In genomic region chr2:240368746-240369724, GRCh38 we compare ENCODE assay signal across 11 cellular contexts.
DNase-seq lines count a peak whose midpoint lies in the region; ATAC-seq and TF ChIP-seq lines count a peak whose summit lies in the region.
"Had no signal": no experiment of that assay in that cellular context is flagged by ENCODE, and none has a peak within 500 bp of the region (broad histone marks: within the 10 kb centered on the region; RNA-seq: fewer than 3 reads in every experiment).

No MANE protein-coding gene starts in this region.

- TF ChIP-seq CTCF in MCF 10A (IDR thresholded peaks at IDR 0.05; ENCODE audit: unreplicated experiment), result no peak
- no peak for TF ChIP-seq CTCF in breast epithelium (IDR thresholded peaks at IDR 0.05)
- no peak for TF ChIP-seq CTCF in gastroesophageal sphincter (IDR thresholded peaks at IDR 0.05)
- no peak for TF ChIP-seq CTCF in osteoblast (IDR thresholded peaks at IDR 0.05; ENCODE audit: extremely low read depth, low read depth, low read length)

- no peak overlapping the region for H3K4me3 Mint-ChIP-seq in MCF 10A (ENCODE audit: unreplicated experiment)
- H3K4me3 Mint-ChIP-seq: activated CD8-positive, alpha-beta memory T cell treated with anti-CD3 and anti-CD28 coated beads, Interleukin-2, amount 10 ng/mL, durations not matched to agents 7 days and 5 days; T-helper 2 cell treated with Interferon-gamma antibody and Interleukin-4, amounts not matched to agents 5 μg/mL and 100 μg/mL, for 36 hours had no signal

- H3K4me3 ChIP-seq in breast epithelium, result no peak overlapping the region
- H3K4me3 ChIP-seq in gastroesophageal sphincter, result no peak overlapping the region
- H3K4me3 ChIP-seq in osteoblast (ENCODE audit: insufficient read depth, low read length), result no peak overlapping the region

- H2AFZ ChIP-seq in osteoblast (ENCODE audit: low read length), result no peak overlapping the region

- POLR2A ChIA-PET in MCF 10A (lab: Yijun Ruan, JAX), result interaction anchor here (0.7 to 3.4 kb wide), 7 partner anchors 65 to 232 kb away, joined by 3 to 65 read pairs (median 4); partner anchors contain the start of gene GPC1

- H3K36me3 ChIP-seq in breast epithelium (no peaks in the 10 kb centered on the region), gastroesophageal sphincter (no peaks in the 10 kb centered on the region), osteoblast (ENCODE audit: insufficient read depth, low read length) (no peaks in the 10 kb centered on the region)

- H3K4me1 ChIP-seq in breast epithelium (peaks cover 0 to 2% of the 10 kb centered on the region in 2 donors), gastroesophageal sphincter (peaks cover 0 to 60% (median 17%) of the 10 kb centered on the region in 3 donors), osteoblast (ENCODE audit: insufficient read depth, low read length) (peaks cover 18% of the 10 kb centered on the region)

- DNase-seq in MCF 10A (ENCODE audit: unreplicated experiment) (peak; percentile 50), breast epithelium (ENCODE audit: low spot score in 2 of 2) (no peak), osteoblast (ENCODE audit: insufficient read length, low spot score, missing footprints) (no peak), ecto neural progenitor cell (ENCODE audit: low spot score) (no peak), NCI-H345 (lab: John Stamatoyannopoulos, UW) (no peak), dedifferentiated amniotic fluid mesenchymal stem cell (ENCODE audit: extremely low spot score) (no peak), retina (no peak)
- DNase-seq: activated CD8-positive, alpha-beta memory T cell treated with anti-CD3 and anti-CD28 coated beads, Interleukin-2, amount 10 ng/mL, durations not matched to agents 7 days and 5 days; Kasumi-1 had no signal

- H3K27me3 ChIP-seq in breast epithelium (peaks cover 0 to 3% of the 10 kb centered on the region in 2 donors), gastroesophageal sphincter (no peaks in the 10 kb centered on the region), osteoblast (ENCODE audit: insufficient read depth, low read length) (peaks cover 4% of the 10 kb centered on the region)

- 90% methylated on average over 4 of the region's 19 CpGs; no CpG with 5 or more reads in 1 of the 2 donors for WGBS in gastroesophageal sphincter (ENCODE audit: low coverage in 1 of 2), 2 donors

- BruUV-seq in MCF 10A (replicated peaks; lab: Mats Ljungman, UMichigan), result no TSS peak

- no peaks in the 10 kb centered on the region for H4K20me1 ChIP-seq in osteoblast (ENCODE audit: insufficient read depth, low read length)

- intact Hi-C loops in MCF 10A (cut with micrococcal nuclease), result no loop called here
- intact Hi-C loops in breast epithelium (cut with DNase I; ENCODE audit: low total_unique reads), result loop anchor here (5.0 kb wide), 1 partner anchor 1692 kb away; no protein-coding TSS in a partner anchor

- H3K4me1 Mint-ChIP-seq in MCF 10A (ENCODE audit: insufficient read depth, unreplicated experiment), result peaks cover 17% of the 10 kb centered on the region
- H3K4me1 Mint-ChIP-seq: activated CD8-positive, alpha-beta memory T cell treated with anti-CD3 and anti-CD28 coated beads, Interleukin-2, amount 10 ng/mL, durations not matched to agents 7 days and 5 days had no signal

- H3K9me3 ChIP-seq in breast epithelium (no peaks in the 10 kb centered on the region), gastroesophageal sphincter (no peaks in the 10 kb centered on the region), osteoblast (ENCODE audit: low read depth, low read length) (no peaks in the 10 kb centered on the region)

- CTCF ChIA-PET in MCF 10A (lab: Yijun Ruan, JAX), result interaction anchor here (0.7 to 1.9 kb wide), 5 partner anchors 65 to 472 kb away, joined by 3 to 9 read pairs (median 3); partner anchors contain the start of gene GPC1

- TF ChIP-seq POLR2A in breast epithelium (IDR thresholded peaks at IDR 0.05) (no peak), gastroesophageal sphincter (IDR thresholded peaks at IDR 0.05) (no peak)

- H3K4me2 ChIP-seq in osteoblast (ENCODE audit: insufficient read depth, low read length), result peak overlapping the region; percentile 46

- no peaks in the 10 kb centered on the region for H3K27me3 Mint-ChIP-seq in MCF 10A (ENCODE audit: insufficient read depth, unreplicated experiment)
- H3K27me3 Mint-ChIP-seq: activated CD8-positive, alpha-beta memory T cell treated with anti-CD3 and anti-CD28 coated beads, Interleukin-2, amount 10 ng/mL, durations not matched to agents 7 days and 5 days had no signal

- H3K27ac ChIP-seq in breast epithelium (peak overlapping the region in 1 of 2 donors; percentile 25), gastroesophageal sphincter (peak overlapping the region; percentile 52 to 92 (median 88)), osteoblast (ENCODE audit: low read depth, low read length) (peak overlapping the region; percentile 85)

- ATAC-seq in gastroesophageal sphincter, result no peak
- ATAC-seq: activated CD8-positive, alpha-beta memory T cell treated with anti-CD3 and anti-CD28 coated beads, Interleukin-2, amount 10 ng/mL, durations not matched to agents 7 days and 5 days had no signal

- peak overlapping the region; percentile 35 for H3K27ac Mint-ChIP-seq in MCF 10A (ENCODE audit: low read depth, unreplicated experiment)
- H3K27ac Mint-ChIP-seq: activated CD8-positive, alpha-beta memory T cell treated with anti-CD3 and anti-CD28 coated beads, Interleukin-2, amount 10 ng/mL, durations not matched to agents 7 days and 5 days; T-helper 2 cell treated with Interferon-gamma antibody and Interleukin-4, amounts not matched to agents 5 μg/mL and 100 μg/mL, for 36 hours had no signal

- TF ChIP-seq EP300 in gastroesophageal sphincter (IDR thresholded peaks at IDR 0.05), result no peak

- H3K9me3 Mint-ChIP-seq in MCF 10A (ENCODE audit: unreplicated experiment), result no peaks in the 10 kb centered on the region
- H3K9me3 Mint-ChIP-seq: T-helper 2 cell treated with Interferon-gamma antibody and Interleukin-4, amounts not matched to agents 5 μg/mL and 100 μg/mL, for 36 hours had no signal

- H3K36me3 Mint-ChIP-seq in MCF 10A (ENCODE audit: insufficient read depth, unreplicated experiment), result peaks cover 4% of the 10 kb centered on the region
- H3K36me3 Mint-ChIP-seq: activated CD8-positive, alpha-beta memory T cell treated with anti-CD3 and anti-CD28 coated beads, Interleukin-2, amount 10 ng/mL, durations not matched to agents 7 days and 5 days had no signal

- no peaks in the 10 kb centered on the region for H3K79me2 ChIP-seq in osteoblast (ENCODE audit: insufficient read depth, low read length)
